Comparison of ENCODE assay signal across 8 cellular contexts in the genomic region with DNA sequence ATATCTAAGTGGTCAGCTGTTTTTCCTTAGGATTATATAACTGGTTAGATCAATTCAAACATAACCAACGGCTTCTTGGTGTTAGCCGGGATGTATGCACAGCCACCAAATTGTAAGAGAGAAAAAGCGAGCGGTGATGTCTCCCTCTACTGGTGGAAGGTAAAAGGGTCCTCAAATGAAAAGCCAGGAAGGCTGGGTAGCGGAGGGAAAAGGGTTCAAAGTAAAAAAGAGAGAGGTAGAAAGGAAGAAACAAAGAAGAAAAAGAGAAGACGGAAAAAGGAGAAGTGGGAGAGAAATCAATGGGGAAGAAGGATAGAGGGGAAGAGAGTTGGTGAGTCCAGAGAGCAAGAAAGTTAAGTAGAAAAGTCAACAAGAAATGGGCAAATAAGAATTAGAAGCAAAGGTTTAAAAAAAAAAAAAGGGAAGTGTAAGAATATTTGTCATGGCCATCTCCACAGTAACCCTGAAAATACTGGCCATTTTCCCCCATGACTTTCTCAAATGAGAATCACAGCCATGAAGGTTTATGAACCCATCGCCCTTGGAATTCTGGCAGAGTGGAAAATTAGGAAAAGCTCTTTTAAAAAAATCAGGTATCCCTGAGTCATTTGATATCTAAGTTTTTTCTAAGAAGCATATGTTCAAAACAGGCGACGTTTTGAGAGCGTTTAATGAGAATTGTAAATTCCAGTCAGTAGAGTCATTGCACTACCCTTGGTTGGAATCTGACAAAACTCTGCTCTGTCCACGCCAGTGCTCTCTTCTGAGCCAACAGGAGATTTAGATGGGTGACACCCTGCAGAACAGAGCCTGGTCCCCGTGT.
DNase-seq lines count a peak whose midpoint lies in the region; ATAC-seq, FAIRE-seq and TF ChIP-seq lines count a peak whose summit lies in the region.

No MANE protein-coding gene starts in this region.

- DNase-seq in DMS53 (lab: John Stamatoyannopoulos, UW) (peak; percentile 72), NCI-H69 (lab: John Stamatoyannopoulos, UW) (peak; percentile 83), endothelial cell of umbilical vein (ENCODE audit: low read depth, low spot score) (peak; percentile 73), naive B cell (peak; percentile 60), stromal cell of bone marrow (ENCODE audit: low read depth) (peak; percentile 57)
- peak; percentile 71 for DNase-seq in activated CD8-positive, alpha-beta T cell treated with anti-CD3 and anti-CD28 coated beads for 36 hours

- no peak overlapping the region for H3K27ac Mint-ChIP-seq in activated CD8-positive, alpha-beta T cell treated with anti-CD3 and anti-CD28 coated beads for 36 hours
- H3K27ac Mint-ChIP-seq in naive B cell: peak overlapping the region in 5 of 6 donors; percentile 35 to 92 (median 83)

- no peak for TF ChIP-seq POLR2A in endothelial cell of umbilical vein (IDR thresholded peaks at IDR 0.05; ENCODE audit: low read depth, low read length)

- no peak overlapping the region for H2AFZ ChIP-seq in endothelial cell of umbilical vein (ENCODE audit: low read depth, low read length)

- H3K9me1 ChIP-seq in endothelial cell of umbilical vein (replicated peaks; ENCODE audit: control insufficient read depth, extremely low read depth, insufficient read depth, low read length): no peaks in the 10 kb centered on the region

- H3K9me3 Mint-ChIP-seq in activated CD8-positive, alpha-beta T cell treated with anti-CD3 and anti-CD28 coated beads for 36 hours: no peaks in the 10 kb centered on the region
- H3K9me3 Mint-ChIP-seq in naive B cell: peaks cover 0 to 7% (median 5%) of the 10 kb centered on the region in 7 donors

- H3K27me3 ChIP-seq in endothelial cell of umbilical vein (ENCODE audit: control insufficient read depth in 2 of 2, insufficient read depth in 2 of 2, low read length in 2 of 2): no peaks in the 10 kb centered on the region

- H3K9ac ChIP-seq in endothelial cell of umbilical vein (replicated peaks; ENCODE audit: extremely low read depth, insufficient read depth, low read length): no peak overlapping the region

- H3K4me2 ChIP-seq in endothelial cell of umbilical vein (ENCODE audit: insufficient read depth, low read length): no peak overlapping the region

- no peaks in the 10 kb centered on the region for H3K79me2 ChIP-seq in endothelial cell of umbilical vein (ENCODE audit: control insufficient read depth, insufficient read depth, low read length)

- H3K9me3 ChIP-seq in endothelial cell of umbilical vein (replicated peaks; ENCODE audit: control insufficient read depth, insufficient read depth, low read length): no peaks in the 10 kb centered on the region

- FAIRE-seq in endothelial cell of umbilical vein (lab: Jason Lieb, UNC): peak; percentile 82

- CTCF ChIA-PET in activated CD8-positive, alpha-beta T cell treated with anti-CD3 and anti-CD28 coated beads for 36 hours (lab: Charles Lee): interaction anchor here (0.6 to 5.9 kb wide), 44 partner anchors 8 to 1268 kb away, joined by 3 to 80 read pairs (median 4); a partner anchor contains a TSS
- CTCF ChIA-PET in endothelial cell of umbilical vein (lab: Charles Lee): interaction anchor here (0.8 to 6.5 kb wide), 22 partner anchors 8 to 352 kb away, joined by 3 to 121 read pairs (median 4); a partner anchor contains a TSS

- H3K36me3 ChIP-seq in endothelial cell of umbilical vein (ENCODE audit: control insufficient read depth in 2 of 2, extremely low read depth in 1 of 2, insufficient read depth in 2 of 2, low read length in 2 of 2): no peaks in the 10 kb centered on the region

- no TSS peak for BruUV-seq in endothelial cell of umbilical vein (replicated peaks; lab: Mats Ljungman, UMichigan)

- H3K36me3 Mint-ChIP-seq in activated CD8-positive, alpha-beta T cell treated with anti-CD3 and anti-CD28 coated beads for 36 hours (ENCODE audit: low read depth): no peaks in the 10 kb centered on the region
- H3K36me3 Mint-ChIP-seq in naive B cell: peaks cover 19% of the 10 kb centered on the region in 2 donors

- POLR2A ChIA-PET in activated CD8-positive, alpha-beta T cell treated with anti-CD3 and anti-CD28 coated beads for 36 hours (lab: Charles Lee): no interaction called here
- POLR2A ChIA-PET in endothelial cell of umbilical vein (lab: Charles Lee): interaction anchor here (0.7 kb wide), 1 partner anchor 1499 kb away, joined by 3 read pairs; no protein-coding TSS in a partner anchor

- peak; percentile 99 for TF ChIP-seq CTCF in activated CD8-positive, alpha-beta T cell treated with anti-CD3 and anti-CD28 coated beads for 36 hours (IDR thresholded peaks at IDR 0.05)
- peak; percentile 75 to 88 for TF ChIP-seq CTCF in endothelial cell of umbilical vein (IDR thresholded peaks at IDR 0.05; ENCODE audit: extremely low read depth in 1 of 2, insufficient read depth in 1 of 2, low read depth in 1 of 2, low read length in 2 of 2)

- no peak overlapping the region for H3K4me3 ChIP-seq in endothelial cell of umbilical vein (replicated peaks in 1 of 3; ENCODE audit: insufficient read depth in 1 of 3, low read depth in 1 of 3, low read length in 3 of 3)

- dilution Hi-C loops in endothelial cell of umbilical vein (cut with MboI; ENCODE audit: extremely low pct_ligation_motif_present, low sequenced_read_pairs): no loop called here

- peaks cover 7% of the 10 kb centered on the region for H3K4me1 ChIP-seq in endothelial cell of umbilical vein (ENCODE audit: control insufficient read depth, extremely low read depth, insufficient read depth, low read length)

- ATAC-seq in HG02642 (IDR thresholded peaks at IDR 0.05; ENCODE audit: poor library complexity, unreplicated experiment) (peak; percentile 68), naive B cell (ENCODE audit: low read depth in 2 of 2) (peak; percentile 78 to 90), GM21786 (IDR thresholded peaks at IDR 0.05; ENCODE audit: unreplicated experiment) (no peak)
- peak; percentile 65 for ATAC-seq in activated CD8-positive, alpha-beta T cell treated with anti-CD3 and anti-CD28 coated beads for 36 hours

- H4K20me1 ChIP-seq in endothelial cell of umbilical vein (replicated peaks; ENCODE audit: control insufficient read depth, extremely low read depth, insufficient read depth, low read length): no peaks in the 10 kb centered on the region

- H3K27me3 Mint-ChIP-seq in activated CD8-positive, alpha-beta T cell treated with anti-CD3 and anti-CD28 coated beads for 36 hours: peaks cover 3% of the 10 kb centered on the region
- H3K27me3 Mint-ChIP-seq in naive B cell: peaks cover 0 to 7% (median 6%) of the 10 kb centered on the region in 3 donors

- H3K4me1 Mint-ChIP-seq in activated CD8-positive, alpha-beta T cell treated with anti-CD3 and anti-CD28 coated beads for 36 hours (ENCODE audit: low read depth): peaks cover 23% of the 10 kb centered on the region
- H3K4me1 Mint-ChIP-seq in naive B cell: peaks cover 5 to 15% (median 9%) of the 10 kb centered on the region in 3 donors

- no peak overlapping the region for H3K27ac ChIP-seq in endothelial cell of umbilical vein (ENCODE audit: insufficient read depth, low read depth, low read length)

- H3K4me3 Mint-ChIP-seq in activated CD8-positive, alpha-beta T cell treated with anti-CD3 and anti-CD28 coated beads for 36 hours: no peak overlapping the region
- H3K4me3 Mint-ChIP-seq in naive B cell: peak overlapping the region; percentile 6 to 75 (median 58)

- intact Hi-C loops in activated CD8-positive, alpha-beta T cell treated with anti-CD3 and anti-CD28 coated beads for 36 hours (cut with micrococcal nuclease): loop anchor here (2.0 to 5.0 kb wide), 2 partner anchors 205 to 353 kb away; no protein-coding TSS in a partner anchor
- intact Hi-C loops in endothelial cell of umbilical vein (cut with micrococcal nuclease): loop anchor here (1.0 to 5.0 kb wide), 5 partner anchors 205 to 353 kb away; no protein-coding TSS in a partner anchor

TF ChIP-seq in endothelial cell of umbilical vein, 7 proteins besides CTCF, POLR2A, EP300 and RAD21:
- no peak for TF ChIP-seq GATA2 (IDR thresholded peaks at IDR 0.05; ENCODE audit: insufficient read depth, insufficient read length, low read depth, low read length)
- TF ChIP-seq FOS (IDR thresholded peaks at IDR 0.05; ENCODE audit: borderline replicate concordance, insufficient read depth, low read length): no peak
- TF ChIP-seq, protein P1, sequence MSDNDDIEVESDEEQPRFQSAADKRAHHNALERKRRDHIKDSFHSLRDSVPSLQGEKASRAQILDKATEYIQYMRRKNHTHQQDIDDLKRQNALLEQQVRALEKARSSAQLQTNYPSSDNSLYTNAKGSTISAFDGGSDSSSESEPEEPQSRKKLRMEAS (IDR thresholded peaks at IDR 0.05; ENCODE audit: insufficient read depth, insufficient read length): no peak
- TF ChIP-seq JUN (IDR thresholded peaks at IDR 0.05; ENCODE audit: borderline replicate concordance, insufficient read depth, insufficient read length, low read depth): no peak
- TF ChIP-seq POLR2AphosphoS5 (IDR thresholded peaks at IDR 0.05; ENCODE audit: insufficient read depth, low read depth, low read length): no peak
- TF ChIP-seq MYC (IDR thresholded peaks at IDR 0.05; ENCODE audit: low read depth, low read length): no peak
- TF ChIP-seq EZH2 (IDR thresholded peaks at IDR 0.05; ENCODE audit: borderline replicate concordance, low read depth, low read length, severe bottlenecking): no peak
